Comparison of ENCODE assay signal across 18 cellular contexts in the genomic region with DNA sequence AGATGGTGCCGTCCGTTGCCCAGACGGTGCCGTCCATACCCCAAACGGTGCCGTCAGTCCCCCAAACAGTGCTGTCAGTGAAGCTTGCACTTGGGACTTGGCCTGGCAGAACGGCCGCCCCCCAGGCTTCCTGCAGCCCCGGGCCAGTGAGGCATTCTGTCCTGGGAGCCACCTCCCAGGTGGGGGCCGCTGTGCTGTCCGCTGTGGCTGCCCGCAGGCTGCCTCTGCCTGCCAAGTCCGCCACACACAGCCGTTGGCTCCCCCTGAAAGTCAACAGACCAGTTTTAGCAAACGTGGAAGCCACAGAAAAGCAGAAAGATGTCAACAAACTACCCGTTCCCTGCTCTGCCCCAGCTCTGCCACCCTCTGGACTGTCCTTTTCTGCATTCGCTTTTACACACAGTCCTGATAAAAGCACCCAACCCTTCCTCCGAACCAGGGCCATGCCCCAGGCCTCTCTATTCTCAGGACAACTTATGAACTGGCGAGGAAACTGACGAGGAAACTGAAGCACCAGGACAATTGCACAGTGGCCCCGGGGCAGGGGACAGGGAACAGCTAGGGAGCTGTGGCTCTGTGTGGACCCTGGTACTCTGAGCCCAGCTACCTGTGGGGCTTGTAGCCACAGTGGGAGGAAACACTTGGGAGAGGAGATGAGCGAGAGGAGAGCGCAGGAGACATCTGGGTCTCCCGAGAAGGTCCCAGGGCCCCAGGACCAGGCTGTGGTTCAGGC. TPM values are rescaled to one million over a fixed set of nuclear protein-coding genes. Genes with fewer than 3 reads are reported as not detected.
A peak's percentile ranks its signal among the peaks of the same experiment; 100 is the strongest.
DNase-seq lines count a peak whose midpoint lies in the region; ATAC-seq and TF ChIP-seq lines count a peak whose summit lies in the region.
"Had no signal": no experiment of that assay in that cellular context is flagged by ENCODE, and none has a peak within 500 bp of the region (broad histone marks: within the 10 kb centered on the region; RNA-seq: fewer than 3 reads in every experiment).

No MANE protein-coding gene starts in this region.

- intact Hi-C loops in posterior vena cava (cut with DNase I): no loop called here

- H3K9ac ChIP-seq in neuronal stem cell (ENCODE audit: low read depth, low read length, poor library complexity): no peak overlapping the region

- TF ChIP-seq CTCF in BE2C (IDR thresholded peaks at IDR 0.05; ENCODE audit: low read depth, low read length): no peak

- no peaks in the 10 kb centered on the region for H3K36me3 ChIP-seq in neuronal stem cell (replicated peaks in 1 of 2; ENCODE audit: control insufficient read depth in 2 of 2, insufficient read depth in 2 of 2, low read length in 2 of 2)
- no peaks in the 10 kb centered on the region for H3K36me3 ChIP-seq in BE2C
- H3K36me3 ChIP-seq: neutrophil, SJCRH30, tibial artery had no signal

- no peak overlapping the region for H2BK5ac ChIP-seq in neuronal stem cell (ENCODE audit: low read length)

- H3K4me3 ChIP-seq in neuronal stem cell (ENCODE audit: low read length in 2 of 2) (no peak overlapping the region), BE2C (ENCODE audit: low read depth, low read length) (no peak overlapping the region)
- H3K4me3 ChIP-seq: K562, SJCRH30, tibial artery had no signal

- peak overlapping the region; percentile 24 for H2AK5ac ChIP-seq in neuronal stem cell (ENCODE audit: low read depth, low read length)

- peak; percentile 47 for DNase-seq in Daoy (ENCODE audit: low read depth)
- peak; percentile 25 for DNase-seq in M059J (ENCODE audit: low read depth)
- DNase-seq in cerebellum (ENCODE audit: low spot score): peak; percentile 17
- DNase-seq in neuronal stem cell (ENCODE audit: low spot score): no peak
- no peak for DNase-seq in posterior vena cava (ENCODE audit: low spot score)
- DNase-seq in BE2C: no peak
- DNase-seq: CD4-positive, alpha-beta memory T cell; cerebellar nuclear complex; HCEC 1CT; NCI-H2227 treated with DMSO at 0.1 percent for 48 hours; SJCRH30; stimulated activated CD4-positive, alpha-beta T cell treated with anti-CD3 and anti-CD28 coated beads, Interleukin-4, amount 100 ng/mL, for 4 hours; T1000; tibial artery had no signal

- H3K27me3 ChIP-seq in neuronal stem cell (ENCODE audit: control insufficient read depth in 3 of 3, insufficient read depth in 3 of 3, low read depth in 1 of 3, low read length in 3 of 3) (peaks cover 0 to 35% (median 0%) of the 10 kb centered on the region in 3 experiments), BE2C (no peaks in the 10 kb centered on the region)

- no peak overlapping the region for H2BK120ac ChIP-seq in neuronal stem cell (ENCODE audit: low read depth, low read length)

- H3K4me1 ChIP-seq in neuronal stem cell (ENCODE audit: control insufficient read depth in 2 of 2, insufficient read depth in 1 of 2, low read depth in 1 of 2, low read length in 2 of 2) (peaks cover 0 to 2% of the 10 kb centered on the region in 2 donors), BE2C (peaks cover 8% of the 10 kb centered on the region)
- H3K4me1 ChIP-seq: SJCRH30 had no signal

- no peak overlapping the region for H4K8ac ChIP-seq in neuronal stem cell (ENCODE audit: low read depth, low read length)

- peak overlapping the region; percentile 10 for H3K4ac ChIP-seq in neuronal stem cell (ENCODE audit: low read length)

- H3K27ac ChIP-seq in neuronal stem cell (replicated peaks; ENCODE audit: low read length): no peak overlapping the region
- H3K27ac ChIP-seq: neutrophil, SJCRH30, tibial artery had no signal

- no peak overlapping the region for H4K91ac ChIP-seq in neuronal stem cell (ENCODE audit: low read depth, low read length, poor library complexity)

- peak overlapping the region; percentile 70 for H3K18ac ChIP-seq in neuronal stem cell (ENCODE audit: low read length)

- H3K79me1 ChIP-seq in neuronal stem cell (ENCODE audit: low read depth, low read length): no peaks in the 10 kb centered on the region

- H3K14ac ChIP-seq in neuronal stem cell (ENCODE audit: low read length): no peak overlapping the region

- no CpG with 5 or more reads among the region's 24 CpGs for WGBS in neuronal stem cell (ENCODE audit: extremely low coverage in 2 of 2, insufficient read length in 2 of 2, insufficient replicate concordance in 1 of 2), 2 donors

- peaks cover 0 to 5% of the 10 kb centered on the region in 2 donors for H3K9me3 ChIP-seq in neuronal stem cell (replicated peaks in 1 of 2; ENCODE audit: control insufficient read depth in 2 of 2, insufficient read depth in 1 of 2, low read depth in 1 of 2, low read length in 2 of 2)
- H3K9me3 ChIP-seq in BE2C: no peaks in the 10 kb centered on the region
- H3K9me3 ChIP-seq: neutrophil, SJCRH30, tibial artery had no signal

- H2BK15ac ChIP-seq in neuronal stem cell (ENCODE audit: low read length): peak overlapping the region; percentile 79

- peak overlapping the region; percentile 89 for H2BK12ac ChIP-seq in neuronal stem cell (ENCODE audit: low read length)

- no peak overlapping the region for H3K4me2 ChIP-seq in neuronal stem cell (ENCODE audit: insufficient read depth, low read length, poor library complexity, severe bottlenecking)

- H2AFZ ChIP-seq in neuronal stem cell (ENCODE audit: low read length): peak overlapping the region; percentile 18

- H3K23ac ChIP-seq in neuronal stem cell (ENCODE audit: low read depth, low read length, poor library complexity): no peak overlapping the region

- no peak for ATAC-seq in HG03095 (IDR thresholded peaks at IDR 0.05; ENCODE audit: unreplicated experiment)
- no peak for ATAC-seq in HG02970 (IDR thresholded peaks at IDR 0.05; ENCODE audit: low FRiP score, unreplicated experiment)

RNA-seq across cellular contexts. Expression of a gene that starts 39.6 kb away (rescaled TPM):
- total RNA-seq in Daoy (2014; rRNA removed; shearing (Covaris generic)): 14.1 and 14.9 TPM in 2 replicates
- total RNA-seq in M059J (2014; rRNA removed; shearing (Covaris generic)): 12.5 and 22.6 TPM in 2 replicates
- 5.7 TPM for total RNA-seq in cerebellum
- 36.1 TPM for polyA plus RNA-seq in neuronal stem cell (2013, experiment 1 of 2)
- polyA plus RNA-seq in neuronal stem cell (2013, experiment 2 of 2): 36.3 TPM
- 10 to 100 TPM; 41.5 to 44.7 TPM for total RNA-seq in posterior vena cava
- 47.3 TPM for polyA plus RNA-seq in BE2C (2012; ENCODE audit: insufficient read depth, insufficient read length, low read depth)

Comparison
In these comparisons a context has a peak if more than half of its experiments do, and no peak if none do; other contexts are left out.
1. DNase-seq: peak in Daoy (single experiment), M059J (single experiment) and cerebellum (single experiment); none in neuronal stem cell (single experiment), posterior vena cava (single experiment) and BE2C (single experiment).